In genomic region chr20:63969851-63970713, GRCh38 we compare ENCODE assay signal across 8 cellular contexts. TPM values are rescaled to one million over a fixed set of nuclear protein-coding genes. Genes with fewer than 3 reads are reported as not detected.
DNase-seq lines count a peak whose midpoint lies in the region; FAIRE-seq and TF ChIP-seq lines count a peak whose summit lies in the region.

Gene ZNF512B (minus strand): TSS chr20:63969930. CDS start chr20:63967950, 1,980 bp downstream.

- no peaks in the 10 kb centered on the region for H3K27me3 Mint-ChIP-seq in activated CD4-positive, alpha-beta memory T cell treated with anti-CD3 and anti-CD28 coated beads for 36 hours
- no peaks in the 10 kb centered on the region for H3K27me3 Mint-ChIP-seq in mesothelial cell of epicardium (ENCODE audit: low read depth)

- BruUV-seq in endothelial cell of umbilical vein (replicated peaks; lab: Mats Ljungman, UMichigan), result TSS peak; percentile 27

- dilution Hi-C loops in endothelial cell of umbilical vein (cut with MboI; ENCODE audit: extremely low pct_ligation_motif_present, low sequenced_read_pairs), result no loop called here

- CTCF ChIA-PET in activated CD4-positive, alpha-beta memory T cell treated with anti-CD3 and anti-CD28 coated beads for 36 hours (lab: Charles Lee), result interaction anchor here (1.0 kb wide), 1 partner anchor 432 kb away, joined by 3 read pairs; no protein-coding TSS in a partner anchor
- CTCF ChIA-PET in endothelial cell of umbilical vein (lab: Charles Lee), result no interaction called here

- no peaks in the 10 kb centered on the region for H3K27me3 ChIP-seq in endothelial cell of umbilical vein (ENCODE audit: control insufficient read depth in 2 of 2, insufficient read depth in 2 of 2, low read length in 2 of 2)
- H3K27me3 ChIP-seq in subcutaneous abdominal adipose tissue (ENCODE audit: control insufficient read depth in 5 of 5, insufficient read depth in 4 of 5, low read length in 5 of 5), result no peaks in the 10 kb centered on the region

- peaks cover 7% of the 10 kb centered on the region for H3K79me2 ChIP-seq in endothelial cell of umbilical vein (ENCODE audit: control insufficient read depth, insufficient read depth, low read length)

- H4K20me1 ChIP-seq in endothelial cell of umbilical vein (replicated peaks; ENCODE audit: control insufficient read depth, extremely low read depth, insufficient read depth, low read length), result no peaks in the 10 kb centered on the region

- peaks cover 17% of the 10 kb centered on the region for H3K4me1 Mint-ChIP-seq in activated CD4-positive, alpha-beta memory T cell treated with anti-CD3 and anti-CD28 coated beads for 36 hours (ENCODE audit: low read depth)
- H3K4me1 Mint-ChIP-seq in mesothelial cell of epicardium, result peaks cover 15% of the 10 kb centered on the region

- peak within 1 kb of the TSS; percentile 67 for H3K4me2 ChIP-seq in endothelial cell of umbilical vein (ENCODE audit: insufficient read depth, low read length)

- no peaks in the 10 kb centered on the region for H3K9me3 ChIP-seq in endothelial cell of umbilical vein (replicated peaks; ENCODE audit: control insufficient read depth, insufficient read depth, low read length)
- no peaks in the 10 kb centered on the region for H3K9me3 ChIP-seq in subcutaneous abdominal adipose tissue (ENCODE audit: control insufficient read depth in 5 of 5, low read length in 5 of 5)

- peak; percentile 70 for FAIRE-seq in endothelial cell of umbilical vein (lab: Jason Lieb, UNC)

- no peaks in the 10 kb centered on the region for H3K9me1 ChIP-seq in endothelial cell of umbilical vein (replicated peaks; ENCODE audit: control insufficient read depth, extremely low read depth, insufficient read depth, low read length)

- H3K36me3 ChIP-seq in endothelial cell of umbilical vein (ENCODE audit: control insufficient read depth in 2 of 2, extremely low read depth in 1 of 2, insufficient read depth in 2 of 2, low read length in 2 of 2), result peaks cover 5 to 15% of the 10 kb centered on the region in 2 experiments
- peaks cover 0 to 20% (median 14%) of the 10 kb centered on the region in 5 donors for H3K36me3 ChIP-seq in subcutaneous abdominal adipose tissue (ENCODE audit: control insufficient read depth in 5 of 5, insufficient read depth in 5 of 5, low read length in 5 of 5)

- POLR2A ChIA-PET in activated CD4-positive, alpha-beta memory T cell treated with anti-CD3 and anti-CD28 coated beads for 36 hours (lab: Charles Lee), result no interaction called here
- POLR2A ChIA-PET in endothelial cell of umbilical vein (lab: Charles Lee), result no interaction called here

- H3K4me1 ChIP-seq in endothelial cell of umbilical vein (ENCODE audit: control insufficient read depth, extremely low read depth, insufficient read depth, low read length) (peaks cover 23% of the 10 kb centered on the region), subcutaneous abdominal adipose tissue (ENCODE audit: control insufficient read depth in 5 of 5, insufficient read depth in 5 of 5, low read length in 5 of 5) (peaks cover 5 to 44% (median 32%) of the 10 kb centered on the region in 5 donors)

- intact Hi-C loops in activated CD4-positive, alpha-beta memory T cell treated with anti-CD3 and anti-CD28 coated beads for 36 hours (cut with micrococcal nuclease), result loop anchor here (5.0 to 10.0 kb wide), 3 partner anchors 183 to 335 kb away; partner anchors contain the start of genes LIME1 and SLC2A4RG
- intact Hi-C loops in endothelial cell of umbilical vein (cut with micrococcal nuclease), result no loop called here

- H3K4me3 ChIP-seq in endothelial cell of umbilical vein (replicated peaks in 1 of 3; ENCODE audit: insufficient read depth in 1 of 3, low read depth in 1 of 3, low read length in 3 of 3), result peak within 1 kb of the TSS; percentile 25 to 59 (median 57)
- H3K4me3 ChIP-seq in subcutaneous abdominal adipose tissue (ENCODE audit: low read depth in 1 of 5, low read length in 5 of 5), result peak within 1 kb of the TSS; percentile 59 to 73 (median 64)

- TF ChIP-seq POLR2A in endothelial cell of umbilical vein (IDR thresholded peaks at IDR 0.05; ENCODE audit: low read depth, low read length), result no peak

- peak within 1 kb of the TSS; percentile 79 for H3K9ac ChIP-seq in endothelial cell of umbilical vein (replicated peaks; ENCODE audit: extremely low read depth, insufficient read depth, low read length)
- H3K9ac ChIP-seq in subcutaneous abdominal adipose tissue (ENCODE audit: low read length in 5 of 5), result peak within 1 kb of the TSS in 4 of 5 donors; percentile 77 to 89 (median 86)

- H3K27ac ChIP-seq in endothelial cell of umbilical vein (ENCODE audit: insufficient read depth, low read depth, low read length), result peak within 1 kb of the TSS; percentile 10
- H3K27ac ChIP-seq in subcutaneous abdominal adipose tissue (ENCODE audit: low read depth, low read length), result peak within 1 kb of the TSS; percentile 57

- no peaks in the 10 kb centered on the region for H3K9me3 Mint-ChIP-seq in activated CD4-positive, alpha-beta memory T cell treated with anti-CD3 and anti-CD28 coated beads for 36 hours
- H3K9me3 Mint-ChIP-seq in mesothelial cell of epicardium, result no peaks in the 10 kb centered on the region

- no peak for TF ChIP-seq CTCF in endothelial cell of umbilical vein (IDR thresholded peaks at IDR 0.05; ENCODE audit: extremely low read depth in 1 of 2, insufficient read depth in 1 of 2, low read depth in 1 of 2, low read length in 2 of 2)
- no peak for TF ChIP-seq CTCF in mesothelial cell of epicardium (IDR thresholded peaks at IDR 0.05; ENCODE audit: unreplicated experiment)

- peak; percentile 66 for DNase-seq in NCI-H146 (lab: John Stamatoyannopoulos, UW)
- no peak for DNase-seq in NCI-H146 treated with DMSO at 0.1 percent for 48 hours (lab: John Stamatoyannopoulos, UW; ENCODE audit: unreplicated experiment)
- DNase-seq in NCI-H2196 (lab: John Stamatoyannopoulos, UW; ENCODE audit: unreplicated experiment), result peak; percentile 79
- DNase-seq in activated CD4-positive, alpha-beta memory T cell treated with anti-CD3 and anti-CD28 coated beads for 36 hours, result peak; percentile 67
- no peak for DNase-seq in endothelial cell of umbilical vein (ENCODE audit: low read depth, low spot score)
- peak; percentile 64 to 77 for DNase-seq in mesothelial cell of epicardium (ENCODE audit: low spot score in 2 of 2, unreplicated experiment in 2 of 2)
- no peak for DNase-seq in HT-29 (ENCODE audit: low spot score)

- peak within 1 kb of the TSS; percentile 78 for H3K27ac Mint-ChIP-seq in activated CD4-positive, alpha-beta memory T cell treated with anti-CD3 and anti-CD28 coated beads for 36 hours
- H3K27ac Mint-ChIP-seq in mesothelial cell of epicardium, result peak within 1 kb of the TSS; percentile 76

- peak within 1 kb of the TSS; percentile 81 for H3K4me3 Mint-ChIP-seq in activated CD4-positive, alpha-beta memory T cell treated with anti-CD3 and anti-CD28 coated beads for 36 hours
- peak within 1 kb of the TSS; percentile 75 for H3K4me3 Mint-ChIP-seq in mesothelial cell of epicardium

- H3K36me3 Mint-ChIP-seq in activated CD4-positive, alpha-beta memory T cell treated with anti-CD3 and anti-CD28 coated beads for 36 hours, result peaks cover 12% of the 10 kb centered on the region
- peaks cover 5% of the 10 kb centered on the region for H3K36me3 Mint-ChIP-seq in mesothelial cell of epicardium

- H2AFZ ChIP-seq in endothelial cell of umbilical vein (ENCODE audit: low read depth, low read length), result peak within 1 kb of the TSS; percentile 46

TF ChIP-seq in endothelial cell of umbilical vein, 7 proteins besides CTCF, POLR2A, EP300 and RAD21:
- TF ChIP-seq MYC (IDR thresholded peaks at IDR 0.05; ENCODE audit: low read depth, low read length), result peak; percentile 66
- no peak for TF ChIP-seq GATA2 (IDR thresholded peaks at IDR 0.05; ENCODE audit: insufficient read depth, insufficient read length, low read depth, low read length)
TF ChIP-seq in endothelial cell of umbilical vein: peak in this region for 1.

RNA-seq across cellular contexts. Expression of gene ZNF512B, which starts in this region (rescaled TPM):
- 10 to 100 TPM; 12.5 to 13.5 TPM for total RNA-seq in activated CD4-positive, alpha-beta memory T cell treated with anti-CD3 and anti-CD28 coated beads for 36 hours
- total RNA-seq in endothelial cell of umbilical vein (25.9 and 30.0 TPM in 2 replicates), mesothelial cell of epicardium (60.0 to 62.0 TPM (median 61.0 TPM) in 3 replicates)
- polyA plus RNA-seq in endothelial cell of umbilical vein, result 8.7 and 10.0 TPM in 2 replicates
- polyA plus RNA-seq in endothelial cell of umbilical vein (2011; cell fraction: cytosol; rRNA removed), result 8.2 and 10.6 TPM in 2 replicates
- polyA plus RNA-seq in endothelial cell of umbilical vein (2011; cell fraction: nucleus; rRNA removed), result 32.4 and 36.0 TPM in 2 replicates
- polyA plus RNA-seq in endothelial cell of umbilical vein (2012), result 14.1 and 17.3 TPM in 2 replicates
- polyA minus RNA-seq in endothelial cell of umbilical vein, result 7.2 and 8.8 TPM in 2 replicates
- polyA minus RNA-seq in endothelial cell of umbilical vein (2011; cell fraction: cytosol; rRNA and poly(A)+ RNA removed), result 4.8 TPM
- 6.7 and 10.1 TPM in 2 replicates for polyA minus RNA-seq in endothelial cell of umbilical vein (2011; cell fraction: nucleus; rRNA and poly(A)+ RNA removed)
- 0.34 and 0.38 TPM in 2 replicates for total RNA-seq in HT-29 (2014; rRNA removed; shearing (Covaris generic))

Comparison
In these comparisons a context has a peak if more than half of its experiments do, and no peak if none do; other contexts are left out.
1. DNase-seq: peak in NCI-H146 (single experiment), NCI-H2196 (single experiment), activated CD4-positive, alpha-beta memory T cell treated with anti-CD3 and anti-CD28 coated beads for 36 hours (single experiment) and mesothelial cell of epicardium (2 of 2); none in NCI-H146 treated with DMSO at 0.1 percent for 48 hours (single experiment), endothelial cell of umbilical vein (single experiment) and HT-29 (single experiment).